7 cellular contexts compared by ENCODE assay signal in the genomic region with DNA sequence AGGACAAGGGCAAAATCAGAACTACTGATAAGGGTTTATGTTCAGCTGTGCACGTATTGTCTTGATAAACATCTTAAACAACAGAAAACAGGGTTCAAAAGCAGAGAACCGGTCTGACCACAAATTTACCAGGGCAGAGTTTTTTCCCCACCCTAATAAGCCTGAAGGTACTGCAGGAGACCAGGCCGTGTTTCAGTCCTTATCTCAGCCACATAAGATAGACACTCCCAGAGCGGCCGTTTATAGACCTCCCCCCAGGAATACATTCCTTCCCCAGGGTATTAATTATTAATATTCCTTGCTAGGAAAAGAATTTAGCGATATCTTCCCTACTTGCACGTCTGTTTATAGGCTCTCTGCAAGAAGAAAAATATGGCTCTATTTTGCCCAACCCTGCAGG. TPM values are rescaled to one million over a fixed set of nuclear protein-coding genes. Genes with fewer than 3 reads are reported as not detected.
DNase-seq lines count a peak whose midpoint lies in the region; ATAC-seq and TF ChIP-seq lines count a peak whose summit lies in the region.
"Not testable (repeated sequence)": the region's sequence is repeated elsewhere in the genome, so short reads cannot be mapped to it uniquely, and the experiment has no call there.

No MANE protein-coding gene starts in this region.

- ATAC-seq in HCT116; activated T-helper 17 cell treated with anti-CD3 and anti-CD28 coated beads, Interleukin-2, amount 50 U/mL, for 72 hours (replicated peaks); naive thymus-derived CD4-positive, alpha-beta T cell: not testable (repeated sequence)

- not testable (repeated sequence) for H4K20me1 ChIP-seq in HCT116 (ENCODE audit: insufficient read depth)

- not testable (repeated sequence) for BruUV-seq in HCT116 (replicated peaks; lab: Mats Ljungman, UMichigan)

- not testable (repeated sequence) for TF ChIP-seq POLR2A in HCT116 (IDR thresholded peaks at IDR 0.05; ENCODE audit: borderline replicate concordance, extremely low read depth, insufficient read depth, insufficient read length)

- H2AFZ ChIP-seq in HCT116 (ENCODE audit: low read depth, low read length, poor library complexity, severe bottlenecking): not testable (repeated sequence)

- peaks cover 43% of the 10 kb centered on the region for H3K9me3 Mint-ChIP-seq in activated CD4-positive, alpha-beta memory T cell treated with anti-CD3 and anti-CD28 coated beads, Interleukin-2, amount 10 ng/mL, durations not matched to agents 7 days and 5 days
- H3K9me3 Mint-ChIP-seq in activated T-helper 17 cell treated with anti-CD3 and anti-CD28 coated beads, Interleukin-2, amount 50 U/mL, for 72 hours; endothelial cell (ENCODE audit: unreplicated experiment): not testable (repeated sequence)
- H3K9me3 Mint-ChIP-seq in naive thymus-derived CD4-positive, alpha-beta T cell: peaks cover 0 to 28% (median 11%) of the 10 kb centered on the region in 11 donors

- intact Hi-C loops in HCT116 (cut with micrococcal nuclease); naive thymus-derived CD4-positive, alpha-beta T cell (cut with micrococcal nuclease): not testable (repeated sequence)

- POLR2A ChIA-PET in HCT116 (lab: Charles Lee); activated CD4-positive, alpha-beta memory T cell treated with anti-CD3 and anti-CD28 coated beads, Interleukin-2, amount 10 ng/mL, durations not matched to agents 7 days and 5 days (lab: Charles Lee): not testable (repeated sequence)
- POLR2A ChIA-PET in naive thymus-derived CD4-positive, alpha-beta T cell (lab: Charles Lee): interaction anchor here (0.7 to 1.7 kb wide), 2 partner anchors 13 to 153 kb away, joined by 3 to 16 read pairs; no protein-coding TSS in a partner anchor

- not testable (repeated sequence) for TF ChIP-seq RAD21 in HCT116 (IDR thresholded peaks at IDR 0.05; ENCODE audit: low read depth)

- not testable (repeated sequence) for H3K4me1 ChIP-seq in HCT116 (ENCODE audit: control insufficient read depth in 1 of 2, insufficient read depth in 2 of 2, low read length in 2 of 2)
- peaks cover 6 to 38% of the 10 kb centered on the region in 2 donors for H3K4me1 ChIP-seq in naive thymus-derived CD4-positive, alpha-beta T cell (ENCODE audit: control insufficient read depth in 2 of 2, insufficient read depth in 2 of 2, low read length in 2 of 2)

- H3K27me3 ChIP-seq in HCT116 (ENCODE audit: insufficient read depth, low read length); naive thymus-derived CD4-positive, alpha-beta T cell (ENCODE audit: control insufficient read depth in 2 of 2, insufficient read depth in 2 of 2, low read length in 2 of 2): not testable (repeated sequence)

- not testable (repeated sequence) for TF ChIP-seq CTCF in HCT116 (IDR thresholded peaks at IDR 0.05 in 2 of 3, conservative IDR thresholded peaks at IDR 0.05 in 1 of 3; ENCODE audit: borderline replicate concordance in 1 of 3, insufficient read depth in 1 of 3, low read depth in 2 of 3, low read length in 2 of 3); endothelial cell (IDR thresholded peaks at IDR 0.05; ENCODE audit: unreplicated experiment)

- H3K9me2 ChIP-seq in HCT116 (ENCODE audit: insufficient read depth): not testable (repeated sequence)

- not testable (repeated sequence) for H3K27ac ChIP-seq in HCT116 (ENCODE audit: low read depth, low read length); naive thymus-derived CD4-positive, alpha-beta T cell (ENCODE audit: low read depth, low read length)

- not testable (repeated sequence) for H3K4me2 ChIP-seq in HCT116 (ENCODE audit: low read length)

- H3K4me3 Mint-ChIP-seq in activated CD4-positive, alpha-beta memory T cell treated with anti-CD3 and anti-CD28 coated beads, Interleukin-2, amount 10 ng/mL, durations not matched to agents 7 days and 5 days: not testable (repeated sequence)
- H3K4me3 Mint-ChIP-seq in activated T-helper 17 cell treated with anti-CD3 and anti-CD28 coated beads, Interleukin-2, amount 50 U/mL, for 72 hours: peak overlapping the region; percentile 11
- peak overlapping the region; percentile 27 for H3K4me3 Mint-ChIP-seq in endothelial cell (ENCODE audit: unreplicated experiment)
- peak overlapping the region in 5 of 10 donors; percentile 29 to 59 (median 35) for H3K4me3 Mint-ChIP-seq in naive thymus-derived CD4-positive, alpha-beta T cell

- not testable (repeated sequence) for H3K27ac Mint-ChIP-seq in activated CD4-positive, alpha-beta memory T cell treated with anti-CD3 and anti-CD28 coated beads, Interleukin-2, amount 10 ng/mL, durations not matched to agents 7 days and 5 days; activated T-helper 17 cell treated with anti-CD3 and anti-CD28 coated beads, Interleukin-2, amount 50 U/mL, for 72 hours; endothelial cell (ENCODE audit: unreplicated experiment)
- H3K27ac Mint-ChIP-seq in naive thymus-derived CD4-positive, alpha-beta T cell: peak overlapping the region in 7 of 9 donors; percentile 28 to 86 (median 69)

- H3K9ac ChIP-seq in HCT116 (ENCODE audit: low read length): not testable (repeated sequence)

- H3K4me3 ChIP-seq in HCT116 (replicated peaks in 1 of 2; ENCODE audit: low read depth in 1 of 2, low read length in 2 of 2); naive thymus-derived CD4-positive, alpha-beta T cell (ENCODE audit: low read length): not testable (repeated sequence)

- not testable (repeated sequence) for H3K9me3 ChIP-seq in HCT116 (ENCODE audit: control insufficient read depth in 1 of 2, insufficient read depth in 1 of 2, low read depth in 1 of 2, low read length in 2 of 2); naive thymus-derived CD4-positive, alpha-beta T cell (ENCODE audit: control insufficient read depth in 2 of 3, low read length in 3 of 3)

- H3K36me3 Mint-ChIP-seq in activated CD4-positive, alpha-beta memory T cell treated with anti-CD3 and anti-CD28 coated beads, Interleukin-2, amount 10 ng/mL, durations not matched to agents 7 days and 5 days (ENCODE audit: low read depth): peaks cover 79% of the 10 kb centered on the region
- not testable (repeated sequence) for H3K36me3 Mint-ChIP-seq in activated T-helper 17 cell treated with anti-CD3 and anti-CD28 coated beads, Interleukin-2, amount 50 U/mL, for 72 hours (ENCODE audit: low read depth)
- peaks cover 19% of the 10 kb centered on the region for H3K36me3 Mint-ChIP-seq in endothelial cell (ENCODE audit: low read depth, unreplicated experiment)
- H3K36me3 Mint-ChIP-seq in naive thymus-derived CD4-positive, alpha-beta T cell: peaks cover 16 to 69% (median 39%) of the 10 kb centered on the region in 5 donors

- DNase-seq in HCT116 (ENCODE audit: low read depth, low spot score); endothelial cell (ENCODE audit: low spot score); naive thymus-derived CD4-positive, alpha-beta T cell: not testable (repeated sequence)
- peak; percentile 15 for DNase-seq in activated CD4-positive, alpha-beta memory T cell treated with anti-CD3 and anti-CD28 coated beads, Interleukin-2, amount 10 ng/mL, durations not matched to agents 7 days and 5 days
- peak; percentile 14 for DNase-seq in activated CD8-positive, alpha-beta memory T cell treated with anti-CD3 and anti-CD28 coated beads, Interleukin-2, amount 50 U/mL, for 4 hours
- DNase-seq in stimulated activated CD8-positive, alpha-beta memory T cell treated with anti-CD3 and anti-CD28 coated beads, Interleukin-4, amount 100 ng/mL, for 48 hours: peak; percentile 26

- H3K4me1 Mint-ChIP-seq in activated CD4-positive, alpha-beta memory T cell treated with anti-CD3 and anti-CD28 coated beads, Interleukin-2, amount 10 ng/mL, durations not matched to agents 7 days and 5 days: peaks cover 53% of the 10 kb centered on the region
- H3K4me1 Mint-ChIP-seq in activated T-helper 17 cell treated with anti-CD3 and anti-CD28 coated beads, Interleukin-2, amount 50 U/mL, for 72 hours: peaks cover 28% of the 10 kb centered on the region
- H3K4me1 Mint-ChIP-seq in endothelial cell (ENCODE audit: unreplicated experiment): peaks cover 17% of the 10 kb centered on the region
- peaks cover 50 to 93% (median 86%) of the 10 kb centered on the region in 7 donors for H3K4me1 Mint-ChIP-seq in naive thymus-derived CD4-positive, alpha-beta T cell

- not testable (repeated sequence) for H3K36me3 ChIP-seq in HCT116 (ENCODE audit: control insufficient read depth in 1 of 2, insufficient read depth in 2 of 2, low read length in 2 of 2); naive thymus-derived CD4-positive, alpha-beta T cell (ENCODE audit: control insufficient read depth in 2 of 3, insufficient read depth in 3 of 3, low read length in 3 of 3)

- CTCF ChIA-PET in HCT116 (lab: Charles Lee); naive thymus-derived CD4-positive, alpha-beta T cell (lab: Charles Lee): not testable (repeated sequence)
- CTCF ChIA-PET in activated CD4-positive, alpha-beta memory T cell treated with anti-CD3 and anti-CD28 coated beads, Interleukin-2, amount 10 ng/mL, durations not matched to agents 7 days and 5 days (lab: Charles Lee): interaction anchor here (1.2 kb wide), 1 partner anchor 13 kb away, joined by 3 read pairs; no protein-coding TSS in a partner anchor

- not testable (repeated sequence) for H3K79me2 ChIP-seq in HCT116 (ENCODE audit: insufficient read depth, low read length)

- H3K27me3 Mint-ChIP-seq in activated CD4-positive, alpha-beta memory T cell treated with anti-CD3 and anti-CD28 coated beads, Interleukin-2, amount 10 ng/mL, durations not matched to agents 7 days and 5 days: peaks cover 33% of the 10 kb centered on the region
- H3K27me3 Mint-ChIP-seq in activated T-helper 17 cell treated with anti-CD3 and anti-CD28 coated beads, Interleukin-2, amount 50 U/mL, for 72 hours; endothelial cell (ENCODE audit: unreplicated experiment): not testable (repeated sequence)
- peaks cover 0 to 56% (median 0%) of the 10 kb centered on the region in 5 donors for H3K27me3 Mint-ChIP-seq in naive thymus-derived CD4-positive, alpha-beta T cell

- RAD21 ChIA-PET in HCT116 (lab: Charles Lee; ENCODE audit: low non-redundant PET in 1 of 2, low total read pairs in 2 of 2, uncharacterized antibody in 2 of 2, unreplicated experiment in 2 of 2): not testable (repeated sequence)

RNA-seq across cellular contexts. Expression of gene MAN1C1, which starts 19.6 kb away (rescaled TPM):
- total RNA-seq in HCT116 (2021; ENCODE audit: unreplicated experiment): 1.2 TPM
- 0.99 and 1.4 TPM in 2 replicates for polyA plus RNA-seq in HCT116 (2012)
- total RNA-seq in activated CD4-positive, alpha-beta memory T cell treated with anti-CD3 and anti-CD28 coated beads, Interleukin-2, amount 10 ng/mL, durations not matched to agents 7 days and 5 days: 10 to 100 TPM; 22.3 to 24.1 TPM
- 1 to 10 TPM; 6.2 to 7.7 TPM for total RNA-seq in activated T-helper 17 cell treated with anti-CD3 and anti-CD28 coated beads, Interleukin-2, amount 50 U/mL, for 72 hours
- 29.1 TPM for total RNA-seq in endothelial cell (ENCODE audit: unreplicated experiment)
- total RNA-seq in naive thymus-derived CD4-positive, alpha-beta T cell: 10 to 100 TPM; 28.8 to 85.5 (median 69.9) TPM
- polyA plus RNA-seq in naive thymus-derived CD4-positive, alpha-beta T cell: 10 to 100 TPM; 16.0 to 30.4 TPM
